9 cellular contexts compared by ENCODE assay signal in genomic region chr18:34595673-34596072, GRCh38.
DNase-seq lines count a peak whose midpoint lies in the region; ATAC-seq, FAIRE-seq and TF ChIP-seq lines count a peak whose summit lies in the region.
"Had no signal": no experiment of that assay in that cellular context is flagged by ENCODE, and none has a peak within 500 bp of the region (broad histone marks: within the 10 kb centered on the region; RNA-seq: fewer than 3 reads in every experiment).

No MANE protein-coding gene starts in this region.

- H3K27me3 ChIP-seq in dorsolateral prefrontal cortex = no peaks in the 10 kb centered on the region

- H3K27me3 Mint-ChIP-seq in nephron progenitor cell (ENCODE audit: low read depth, poor library complexity) = no peaks in the 10 kb centered on the region
- no peaks in the 10 kb centered on the region for H3K27me3 Mint-ChIP-seq in effector memory CD8-positive, alpha-beta T cell
- H3K27me3 Mint-ChIP-seq: activated CD4-positive, alpha-beta T cell treated with anti-CD3 and anti-CD28 coated beads for 36 hours had no signal

- intact Hi-C loops in dorsolateral prefrontal cortex (cut with DNase I) = no loop called here

- H3K27ac ChIP-seq in dorsolateral prefrontal cortex = peak overlapping the region in 24 of 59 donors; percentile 1 to 82 (median 38)

- H3K36me3 Mint-ChIP-seq in nephron progenitor cell (ENCODE audit: low read depth) = no peaks in the 10 kb centered on the region
- no peaks in the 10 kb centered on the region for H3K36me3 Mint-ChIP-seq in effector memory CD8-positive, alpha-beta T cell (ENCODE audit: insufficient read depth)

- DNase-seq in NCI-H2227 treated with DMSO at 0.1 percent for 48 hours (lab: John Stamatoyannopoulos, UW) = peak; percentile 13
- no peak for DNase-seq in dorsolateral prefrontal cortex
- peak; percentile 9 for DNase-seq in nephron progenitor cell
- DNase-seq in stimulated activated naive CD4-positive, alpha-beta T cell treated with Interleukin-2 at 50 U/mL for 16 hours (lab: John Stamatoyannopoulos, UW) = no peak
- DNase-seq in foreskin melanocyte = no peak
- DNase-seq in effector memory CD8-positive, alpha-beta T cell = no peak
- DNase-seq: activated CD4-positive, alpha-beta T cell treated with anti-CD3 and anti-CD28 coated beads for 36 hours had no signal

- no peaks in the 10 kb centered on the region for H3K9me3 Mint-ChIP-seq in nephron progenitor cell
- H3K9me3 Mint-ChIP-seq in effector memory CD8-positive, alpha-beta T cell = peaks cover 0 to 8% of the 10 kb centered on the region in 2 donors

- peak overlapping the region in 5 of 59 donors; percentile 4 to 62 (median 59) for H3K4me3 ChIP-seq in dorsolateral prefrontal cortex

- no peak overlapping the region for H3K4me3 Mint-ChIP-seq in nephron progenitor cell
- no peak overlapping the region for H3K4me3 Mint-ChIP-seq in effector memory CD8-positive, alpha-beta T cell
- H3K4me3 Mint-ChIP-seq: activated CD4-positive, alpha-beta T cell treated with anti-CD3 and anti-CD28 coated beads for 36 hours had no signal

- no peak overlapping the region for H3K27ac Mint-ChIP-seq in nephron progenitor cell
- no peak overlapping the region for H3K27ac Mint-ChIP-seq in effector memory CD8-positive, alpha-beta T cell
- H3K27ac Mint-ChIP-seq: activated CD4-positive, alpha-beta T cell treated with anti-CD3 and anti-CD28 coated beads for 36 hours had no signal

- peaks cover 25% of the 10 kb centered on the region for H3K4me1 Mint-ChIP-seq in nephron progenitor cell
- H3K4me1 Mint-ChIP-seq in effector memory CD8-positive, alpha-beta T cell (ENCODE audit: low read depth in 2 of 2) = no peaks in the 10 kb centered on the region
- H3K4me1 Mint-ChIP-seq: activated CD4-positive, alpha-beta T cell treated with anti-CD3 and anti-CD28 coated beads for 36 hours had no signal

- peak in 33 of 56 donors; percentile 9 to 48 (median 24) for TF ChIP-seq CTCF in dorsolateral prefrontal cortex (IDR thresholded peaks at IDR 0.05 in 54 of 56, conservative IDR thresholded peaks at IDR 0.05 in 2 of 56; ENCODE audit: low read depth in 1 of 56, partially characterized antibody in 56 of 56)
- peak; percentile 16 for TF ChIP-seq CTCF in nephron progenitor cell (IDR thresholded peaks at IDR 0.05)

- FAIRE-seq in G401.6 (lab: Jason Lieb, UNC) = peak; percentile 94

- no peak for ATAC-seq in HG03354 (IDR thresholded peaks at IDR 0.05; ENCODE audit: poor library complexity, severe bottlenecking, unreplicated experiment)
- no peak for ATAC-seq in effector memory CD8-positive, alpha-beta T cell (replicated peaks)
- ATAC-seq: activated CD4-positive, alpha-beta T cell treated with anti-CD3 and anti-CD28 coated beads for 36 hours had no signal

Comparison
In these comparisons a context has a peak if more than half of its experiments do, and no peak if none do; other contexts are left out.
1. DNase-seq: peak in NCI-H2227 treated with DMSO at 0.1 percent for 48 hours (single experiment) and nephron progenitor cell (single experiment); none in dorsolateral prefrontal cortex (0 of 10), stimulated activated naive CD4-positive, alpha-beta T cell treated with Interleukin-2 at 50 U/mL for 16 hours (single experiment), foreskin melanocyte (single experiment) and effector memory CD8-positive, alpha-beta T cell (0 of 3).